ENCODE assay signal across 7 cellular contexts in genomic region chr6:105179244-105180065, GRCh38. TPM values are rescaled to one million over a fixed set of nuclear protein-coding genes. Genes with fewer than 3 reads are reported as not detected.
A peak's percentile ranks its signal among the peaks of the same experiment; 100 is the strongest.
DNase-seq lines count a peak whose midpoint lies in the region; ATAC-seq and TF ChIP-seq lines count a peak whose summit lies in the region.

A gene with protein sequence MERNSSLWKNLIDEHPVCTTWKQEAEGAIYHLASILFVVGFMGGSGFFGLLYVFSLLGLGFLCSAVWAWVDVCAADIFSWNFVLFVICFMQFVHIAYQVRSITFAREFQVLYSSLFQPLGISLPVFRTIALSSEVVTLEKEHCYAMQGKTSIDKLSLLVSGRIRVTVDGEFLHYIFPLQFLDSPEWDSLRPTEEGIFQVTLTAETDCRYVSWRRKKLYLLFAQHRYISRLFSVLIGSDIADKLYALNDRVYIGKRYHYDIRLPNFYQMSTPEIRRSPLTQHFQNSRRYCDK (minus strand): TSS chr6:105180014. CDS start chr6:105161909, 18,105 bp downstream.

- H3K4me3 ChIP-seq in WI38 (ENCODE audit: low read depth, low read length) = peak within 1 kb of the TSS; percentile 68

- in situ Hi-C loops in G401 (cut with HindIII; ENCODE audit: low sequenced_read_pairs) = no loop called here

- TF ChIP-seq CTCF in WI38 (IDR thresholded peaks at IDR 0.05; ENCODE audit: low read depth, low read length) (no peak), omental fat pad (IDR thresholded peaks at IDR 0.05) (no peak)

- DNase-seq in G401 (ENCODE audit: low spot score) (no peak), glomerular visceral epithelial cell (ENCODE audit: extremely low spot score) (peak; percentile 56), omental fat pad (ENCODE audit: low spot score) (no peak)

- ATAC-seq in HG02678 (IDR thresholded peaks at IDR 0.05; ENCODE audit: unreplicated experiment) (peak; percentile 55), omental fat pad (ENCODE audit: low FRiP score) (peak; percentile 63), HG03045 (IDR thresholded peaks at IDR 0.05; ENCODE audit: unreplicated experiment) (no peak), HG02763 (IDR thresholded peaks at IDR 0.05; ENCODE audit: unreplicated experiment) (no peak)

RNA-seq across cellular contexts. Expression of the gene that starts here (rescaled TPM):
- 36.4 and 37.8 TPM in 2 replicates for total RNA-seq in G401 (2014; rRNA removed; shearing (Covaris generic))
- 1 to 10 TPM in 1 of 4 donors, under 1 TPM in 1, not detected in 2; 0.46 to 3.0 TPM for total RNA-seq in omental fat pad

Comparison
In these comparisons a context has a peak if more than half of its experiments do, and no peak if none do; other contexts are left out.
1. ATAC-seq: peak in HG02678 (single experiment) and omental fat pad (single experiment); none in HG03045 (single experiment) and HG02763 (single experiment).